In genomic region chr14:100668352-100668751, GRCh38 we compare ENCODE assay signal across 1 cellular context.
TF ChIP-seq lines count a peak whose summit lies in the region.

No MANE protein-coding gene starts in this region.

TF ChIP-seq in HepG2, 621 proteins besides CTCF, POLR2A, EP300 and RAD21 (continued from another document):
- TF ChIP-seq, protein P1, sequence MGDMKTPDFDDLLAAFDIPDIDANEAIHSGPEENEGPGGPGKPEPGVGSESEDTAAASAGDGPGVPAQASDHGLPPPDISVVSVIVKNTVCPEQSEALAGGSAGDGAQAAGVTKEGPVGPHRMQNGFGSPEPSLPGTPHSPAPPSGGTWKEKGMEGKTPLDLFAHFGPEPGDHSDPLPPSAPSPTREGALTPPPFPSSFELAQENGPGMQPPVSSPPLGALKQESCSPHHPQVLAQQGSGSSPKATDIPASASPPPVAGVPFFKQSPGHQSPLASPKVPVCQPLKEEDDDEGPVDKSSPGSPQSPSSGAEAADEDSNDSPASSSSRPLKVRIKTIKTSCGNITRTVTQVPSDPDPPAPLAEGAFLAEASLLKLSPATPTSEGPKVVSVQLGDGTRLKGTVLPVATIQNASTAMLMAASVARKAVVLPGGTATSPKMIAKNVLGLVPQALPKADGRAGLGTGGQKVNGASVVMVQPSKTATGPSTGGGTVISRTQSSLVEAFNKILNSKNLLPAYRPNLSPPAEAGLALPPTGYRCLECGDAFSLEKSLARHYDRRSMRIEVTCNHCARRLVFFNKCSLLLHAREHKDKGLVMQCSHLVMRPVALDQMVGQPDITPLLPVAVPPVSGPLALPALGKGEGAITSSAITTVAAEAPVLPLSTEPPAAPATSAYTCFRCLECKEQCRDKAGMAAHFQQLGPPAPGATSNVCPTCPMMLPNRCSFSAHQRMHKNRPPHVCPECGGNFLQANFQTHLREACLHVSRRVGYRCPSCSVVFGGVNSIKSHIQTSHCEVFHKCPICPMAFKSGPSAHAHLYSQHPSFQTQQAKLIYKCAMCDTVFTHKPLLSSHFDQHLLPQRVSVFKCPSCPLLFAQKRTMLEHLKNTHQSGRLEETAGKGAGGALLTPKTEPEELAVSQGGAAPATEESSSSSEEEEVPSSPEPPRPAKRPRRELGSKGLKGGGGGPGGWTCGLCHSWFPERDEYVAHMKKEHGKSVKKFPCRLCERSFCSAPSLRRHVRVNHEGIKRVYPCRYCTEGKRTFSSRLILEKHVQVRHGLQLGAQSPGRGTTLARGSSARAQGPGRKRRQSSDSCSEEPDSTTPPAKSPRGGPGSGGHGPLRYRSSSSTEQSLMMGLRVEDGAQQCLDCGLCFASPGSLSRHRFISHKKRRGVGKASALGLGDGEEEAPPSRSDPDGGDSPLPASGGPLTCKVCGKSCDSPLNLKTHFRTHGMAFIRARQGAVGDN (CRISPR knock-in tag; IDR thresholded peaks at IDR 0.05) = peak; percentile 97
- TF ChIP-seq ZNF609 (CRISPR knock-in tag; IDR thresholded peaks at IDR 0.05; ENCODE audit: borderline replicate concordance) (0 out of 2 replicates have a peak, but pooled peaks have one; percentile 35), ZFX (CRISPR knock-in tag; IDR thresholded peaks at IDR 0.05; ENCODE audit: low read depth) (peak; percentile 44; the same call in 1 of the 2 replicates), ZBTB38 (CRISPR knock-in tag; IDR thresholded peaks at IDR 0.05) (peak; percentile 83), ARID5B (CRISPR knock-in tag; IDR thresholded peaks at IDR 0.05) (0 out of 2 replicates have a peak, but pooled peaks have one; percentile 23), PAX8 (CRISPR knock-in tag; IDR thresholded peaks at IDR 0.05; ENCODE audit: borderline replicate concordance) (0 out of 2 replicates have a peak, but pooled peaks have one; percentile 35), BCL3 (CRISPR knock-in tag; IDR thresholded peaks at IDR 0.05) (0 out of 2 replicates have a peak, but pooled peaks have one; percentile 53), TEAD3 (CRISPR knock-in tag; optimal IDR thresholded peaks at IDR 0.05; ENCODE audit: borderline replicate concordance) (peak; percentile 46), ZSCAN21 (CRISPR knock-in tag; IDR thresholded peaks at IDR 0.05; ENCODE audit: borderline replicate concordance) (peak; percentile 20; the same call in 1 of the 2 replicates)
